In genomic region chr1:11925196-11925937, GRCh38 we compare ENCODE assay signal across 7 cellular contexts. TPM values are rescaled to one million over a fixed set of nuclear protein-coding genes. Genes with fewer than 3 reads are reported as not detected.
DNase-seq lines count a peak whose midpoint lies in the region; ATAC-seq and TF ChIP-seq lines count a peak whose summit lies in the region.
"Not testable (repeated sequence)": the region's sequence is repeated elsewhere in the genome, so short reads cannot be mapped to it uniquely, and the experiment has no call there.

No MANE protein-coding gene starts in this region.

- H3K79me2 ChIP-seq in MM.1S (ENCODE audit: low read length), result peaks cover 51% of the 10 kb centered on the region

- H3K9me2 ChIP-seq in MM.1S (replicated peaks; ENCODE audit: insufficient read depth, low read length), result not testable (repeated sequence)

- not testable (repeated sequence) for H3K9me3 ChIP-seq in MM.1S (replicated peaks; ENCODE audit: insufficient read depth, low read length); endocrine pancreas (ENCODE audit: control insufficient read depth, low read length); left lung; prostate gland

- peaks cover 24% of the 10 kb centered on the region for H3K36me3 Mint-ChIP-seq in activated T-cell treated with anti-CD3 and anti-CD28 coated beads, Interleukin-2, amount 50 U/mL, for 4 hours (ENCODE audit: insufficient read depth)

- H3K27ac ChIP-seq in MM.1S (ENCODE audit: low read length) (peak overlapping the region; percentile 41; the same call in 1 of the 2 replicates), left lung (peak overlapping the region in 1 of 2 donors; percentile 80), prostate gland (peak overlapping the region in 1 of 2 donors; percentile 38)

- H3K9ac ChIP-seq in MM.1S (ENCODE audit: low read length) (peak overlapping the region; percentile 45; the same call in 1 of the 2 replicates), endocrine pancreas (ENCODE audit: control insufficient read depth, insufficient read depth, low read length) (peak overlapping the region; percentile 68)

- not testable (repeated sequence) for H3K27me3 ChIP-seq in MM.1S (replicated peaks; ENCODE audit: insufficient read depth, low read length); endocrine pancreas (ENCODE audit: control insufficient read depth, insufficient read depth, low read length); left lung; prostate gland (replicated peaks; ENCODE audit: insufficient read depth)

- H3K27me3 Mint-ChIP-seq in activated T-cell treated with anti-CD3 and anti-CD28 coated beads, Interleukin-2, amount 50 U/mL, for 4 hours (ENCODE audit: low read depth), result not testable (repeated sequence)

- intact Hi-C loops in left lung (cut with DNase I); prostate gland (cut with DNase I): not testable (repeated sequence)

- peak overlapping the region; percentile 98 for H3K4me2 ChIP-seq in MM.1S (ENCODE audit: low read depth, low read length)

- not testable (repeated sequence) for TF ChIP-seq CTCF in MM.1S (IDR thresholded peaks at IDR 0.05; ENCODE audit: low read length); left lung (IDR thresholded peaks at IDR 0.05); prostate gland (IDR thresholded peaks at IDR 0.05)

- not testable (repeated sequence) for H4K20me1 ChIP-seq in MM.1S (ENCODE audit: insufficient read depth, low read length)

- TF ChIP-seq POLR2A in prostate gland (IDR thresholded peaks at IDR 0.05), result not testable (repeated sequence)

- peak; percentile 4 for ATAC-seq in GM18861 (IDR thresholded peaks at IDR 0.05; ENCODE audit: unreplicated experiment)
- ATAC-seq in HG02798 (IDR thresholded peaks at IDR 0.05; ENCODE audit: poor library complexity, unreplicated experiment), result peak; percentile 23
- ATAC-seq in activated T-cell treated with anti-CD3 and anti-CD28 coated beads, Interleukin-2, amount 50 U/mL, for 4 hours, result peak; percentile 34 to 48
- ATAC-seq in left lung, result not testable (repeated sequence)

- H3K4me3 ChIP-seq in MM.1S (ENCODE audit: low read length) (peak overlapping the region; percentile 57), endocrine pancreas (ENCODE audit: control insufficient read depth, insufficient read depth, low read length) (peak overlapping the region; percentile 58), left lung (peak overlapping the region; percentile 45 to 69), prostate gland (peak overlapping the region; percentile 59 to 65)

- H3K4me1 Mint-ChIP-seq in activated T-cell treated with anti-CD3 and anti-CD28 coated beads, Interleukin-2, amount 50 U/mL, for 4 hours (ENCODE audit: low read depth), result peaks cover 31% of the 10 kb centered on the region

- H3K36me3 ChIP-seq in MM.1S (replicated peaks; ENCODE audit: insufficient read depth, low read length); endocrine pancreas (ENCODE audit: control insufficient read depth, insufficient read depth, low read length); prostate gland: not testable (repeated sequence)
- peaks cover 0 to 36% of the 10 kb centered on the region in 2 donors for H3K36me3 ChIP-seq in left lung

- 14% methylated on average over 12 of the region's 54 CpGs for WGBS in prostate gland

- H2AFZ ChIP-seq in MM.1S (ENCODE audit: low read length), result not testable (repeated sequence)

- not testable (repeated sequence) for H3F3A ChIP-seq in MM.1S (ENCODE audit: insufficient read depth, low read length)

- not testable (repeated sequence) for H3K9me3 Mint-ChIP-seq in activated T-cell treated with anti-CD3 and anti-CD28 coated beads, Interleukin-2, amount 50 U/mL, for 4 hours

- not testable (repeated sequence) for DNase-seq in MM.1S; activated T-cell treated with anti-CD3 and anti-CD28 coated beads, Interleukin-2, amount 50 U/mL, for 4 hours; left lung; prostate gland (ENCODE audit: low spot score)

- peaks cover 11% of the 10 kb centered on the region for H3K4me1 ChIP-seq in MM.1S (ENCODE audit: low read length)
- H3K4me1 ChIP-seq in endocrine pancreas (ENCODE audit: control insufficient read depth, insufficient read depth, low read length), result not testable (repeated sequence)
- peaks cover 23 to 69% of the 10 kb centered on the region in 2 donors for H3K4me1 ChIP-seq in left lung
- peaks cover 12% of the 10 kb centered on the region for H3K4me1 ChIP-seq in prostate gland (replicated peaks)

- peak overlapping the region; percentile 92 for H3K4me3 Mint-ChIP-seq in activated T-cell treated with anti-CD3 and anti-CD28 coated beads, Interleukin-2, amount 50 U/mL, for 4 hours

RNA-seq across cellular contexts. Expression of gene KIAA2013, which starts 0.9 kb away (rescaled TPM):
- 10 to 100 TPM; 31.4 to 39.3 (median 35.0) TPM for total RNA-seq in activated T-cell treated with anti-CD3 and anti-CD28 coated beads, Interleukin-2, amount 50 U/mL, for 4 hours
- total RNA-seq in left lung, result 10 to 100 TPM; 42.9 to 43.3 TPM
- 100 to 1,000 TPM; 104 to 137 TPM for total RNA-seq in prostate gland

RNA-seq across cellular contexts. Expression of gene PLOD1, which starts 9.2 kb away (rescaled TPM):
- total RNA-seq in activated T-cell treated with anti-CD3 and anti-CD28 coated beads, Interleukin-2, amount 50 U/mL, for 4 hours, result 10 to 100 TPM; 11.8 to 20.4 (median 16.1) TPM
- total RNA-seq in left lung (100 to 1,000 TPM; 114 to 159 TPM), prostate gland (10 to 100 TPM; 73.6 to 80.2 TPM)

RNA-seq across cellular contexts. Expression of gene MFN2, which starts 54.9 kb away (rescaled TPM):
- total RNA-seq in activated T-cell treated with anti-CD3 and anti-CD28 coated beads, Interleukin-2, amount 50 U/mL, for 4 hours, result 100 to 1,000 TPM in 1 of 3 donors, 10 to 100 TPM in 2; 96.2 to 105 (median 96.7) TPM
- 10 to 100 TPM; 75.4 to 82.0 TPM for total RNA-seq in left lung
- 10 to 100 TPM; 55.0 to 92.4 TPM for total RNA-seq in prostate gland
